8 cellular contexts compared by ENCODE assay signal in the genomic region with DNA sequence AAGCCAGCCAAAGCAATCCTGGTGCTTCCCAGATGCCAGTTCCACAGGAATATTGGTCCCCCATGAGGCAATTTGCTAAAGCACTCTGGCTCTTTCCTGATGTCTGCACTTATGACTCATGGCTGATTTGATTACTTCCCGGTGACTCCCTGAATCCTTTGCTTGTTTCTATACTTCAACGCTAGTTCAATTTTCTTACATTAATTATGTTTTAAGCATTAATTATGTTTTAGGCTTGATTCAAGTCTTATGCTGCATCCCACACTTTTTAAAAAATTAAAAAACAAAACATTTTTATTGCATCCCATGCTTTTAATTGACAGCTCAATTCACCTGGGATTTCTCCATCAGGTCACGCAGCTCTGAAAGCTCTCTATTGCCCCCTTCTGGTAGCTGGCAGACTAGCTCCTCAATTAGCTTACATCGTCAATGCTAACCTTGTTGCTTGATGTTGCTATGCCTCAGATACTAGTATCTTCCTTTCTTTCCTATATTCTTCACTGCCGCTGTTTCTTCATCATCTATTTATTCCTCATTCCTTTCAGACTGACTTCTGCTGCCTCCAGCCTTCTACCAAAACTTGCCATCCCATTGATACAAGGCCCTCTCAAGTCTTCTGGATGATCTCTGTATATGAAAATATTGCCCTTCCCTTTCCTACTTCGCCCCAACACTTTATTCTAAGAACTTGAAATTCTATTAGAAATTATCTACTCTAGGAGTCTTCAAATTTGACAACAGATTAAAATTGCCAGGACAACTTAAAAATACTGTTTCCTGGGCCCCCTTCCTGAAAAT. TPM values are rescaled to one million over a fixed set of nuclear protein-coding genes. Genes with fewer than 3 reads are reported as not detected.
A peak's percentile ranks its signal among the peaks of the same experiment; 100 is the strongest.
DNase-seq lines count a peak whose midpoint lies in the region; ATAC-seq, FAIRE-seq and TF ChIP-seq lines count a peak whose summit lies in the region.

No MANE protein-coding gene starts in this region.

- H3K9me3 Mint-ChIP-seq in activated T-helper 2 cell treated with anti-CD3 and anti-CD28 coated beads, Interferon-gamma antibody, Interleukin-2, Interleukin-4, amounts not matched to agents 10 μg/mL and 5 μg/mL and 100 μg/mL, durations not matched to agents 14 hours and 24 hours and 36 hours = no peaks in the 10 kb centered on the region

- 19 to 21% methylated on average over 6 of the region's 6 CpGs for WGBS in pancreas, 2 donors

- no peaks in the 10 kb centered on the region; the same call in 1 of the 2 replicates for H3K27me3 ChIP-seq in Panc1 (ENCODE audit: control insufficient read depth, insufficient read depth, low read length)
- no peaks in the 10 kb centered on the region for H3K27me3 ChIP-seq in pancreas

- DNase-seq in COLO668 (lab: John Stamatoyannopoulos, UW; ENCODE audit: unreplicated experiment) = peak; percentile 71
- DNase-seq in Jurkat, Clone E6-1 (ENCODE audit: low read depth, low spot score) = peak; percentile 87
- DNase-seq in Panc1 (ENCODE audit: low read depth, low spot score) = peak; percentile 55
- peak; percentile 44 for DNase-seq in activated T-helper 2 cell treated with anti-CD3 and anti-CD28 coated beads, Interferon-gamma antibody, Interleukin-2, Interleukin-4, amounts not matched to agents 10 μg/mL and 5 μg/mL and 100 μg/mL, durations not matched to agents 14 hours and 24 hours and 36 hours (ENCODE audit: low spot score)
- DNase-seq in foreskin melanocyte = peak; percentile 51
- DNase-seq in pancreas = peak in 4 of 6 donors; percentile 40 to 74 (median 42)
- DNase-seq in ureter (ENCODE audit: low spot score) = peak; percentile 66

- TF ChIP-seq CTCF in Panc1 (IDR thresholded peaks at IDR 0.05) (peak; percentile 85), pancreas (IDR thresholded peaks at IDR 0.05) (peak; percentile 83 to 93 (median 90))

- H3K27ac ChIP-seq in Panc1 (ENCODE audit: low read length) (no peak overlapping the region), pancreas (no peak overlapping the region)

- H3K27ac Mint-ChIP-seq in activated T-helper 2 cell treated with anti-CD3 and anti-CD28 coated beads, Interferon-gamma antibody, Interleukin-2, Interleukin-4, amounts not matched to agents 10 μg/mL and 5 μg/mL and 100 μg/mL, durations not matched to agents 14 hours and 24 hours and 36 hours = no peak overlapping the region

- H3K4me3 ChIP-seq in Jurkat, Clone E6-1 (ENCODE audit: low read length) = no peak overlapping the region
- no peak overlapping the region for H3K4me3 ChIP-seq in Panc1 (ENCODE audit: low read depth in 2 of 2, low read length in 2 of 2)
- H3K4me3 ChIP-seq in pancreas = no peak overlapping the region

- intact Hi-C loops in Panc1 (cut with micrococcal nuclease; ENCODE audit: unreplicated experiment) = loop anchor here (1.0 kb wide), 1 partner anchor 32 kb away; a partner anchor contains a TSS
- intact Hi-C loops in activated T-helper 2 cell treated with anti-CD3 and anti-CD28 coated beads, Interferon-gamma antibody, Interleukin-2, Interleukin-4, amounts not matched to agents 10 μg/mL and 5 μg/mL and 100 μg/mL, durations not matched to agents 14 hours and 24 hours and 36 hours (cut with micrococcal nuclease) = loop anchor here (1.0 to 10.0 kb wide), 4 partner anchors 9 to 185 kb away; no protein-coding TSS in a partner anchor
- intact Hi-C loops in pancreas (cut with DNase I) = no loop called here

- no peaks in the 10 kb centered on the region for H3K4me1 ChIP-seq in Panc1 (ENCODE audit: control insufficient read depth, insufficient read depth, low read length)
- H3K4me1 ChIP-seq in pancreas = no peaks in the 10 kb centered on the region

- H3K36me3 ChIP-seq in Panc1 (ENCODE audit: control insufficient read depth, insufficient read depth, low read length) (no peaks in the 10 kb centered on the region), pancreas (no peaks in the 10 kb centered on the region)

- BruUV-seq in Panc1 (replicated peaks; lab: Mats Ljungman, UMichigan) = no TSS peak

- FAIRE-seq in pancreas (lab: Jason Lieb, UNC) = peak; percentile 83

- H3K4me1 Mint-ChIP-seq in activated T-helper 2 cell treated with anti-CD3 and anti-CD28 coated beads, Interferon-gamma antibody, Interleukin-2, Interleukin-4, amounts not matched to agents 10 μg/mL and 5 μg/mL and 100 μg/mL, durations not matched to agents 14 hours and 24 hours and 36 hours (ENCODE audit: low read depth) = peaks cover 11% of the 10 kb centered on the region

- H3K36me3 Mint-ChIP-seq in activated T-helper 2 cell treated with anti-CD3 and anti-CD28 coated beads, Interferon-gamma antibody, Interleukin-2, Interleukin-4, amounts not matched to agents 10 μg/mL and 5 μg/mL and 100 μg/mL, durations not matched to agents 14 hours and 24 hours and 36 hours (ENCODE audit: low read depth) = no peaks in the 10 kb centered on the region

- POLR2A ChIA-PET in Panc1 (lab: Charles Lee) = no interaction called here

- no peak overlapping the region for H3K4me3 Mint-ChIP-seq in activated T-helper 2 cell treated with anti-CD3 and anti-CD28 coated beads, Interferon-gamma antibody, Interleukin-2, Interleukin-4, amounts not matched to agents 10 μg/mL and 5 μg/mL and 100 μg/mL, durations not matched to agents 14 hours and 24 hours and 36 hours (ENCODE audit: low read depth)

- no peaks in the 10 kb centered on the region for H3K9me3 ChIP-seq in Panc1 (ENCODE audit: control insufficient read depth, insufficient read depth, low read depth, low read length)
- no peaks in the 10 kb centered on the region for H3K9me3 ChIP-seq in pancreas

- CTCF ChIA-PET in Panc1 (lab: Charles Lee) = interaction anchor here (0.7 to 1.1 kb wide), 2 partner anchors 32 to 932 kb away, joined by 4 to 7 read pairs; a partner anchor contains a TSS

- in situ Hi-C loops in Panc1 (cut with HindIII; ENCODE audit: low pct_unique_long_range_greater_than_20kb, low sequenced_read_pairs) = no loop called here

- ATAC-seq in GM19463 (IDR thresholded peaks at IDR 0.05; ENCODE audit: unreplicated experiment) (peak; percentile 59), Panc1 (peak; percentile 77; the same call in 1 of the 2 replicates), pancreas (peak; percentile 77 to 98 (median 97))

- H3K27me3 Mint-ChIP-seq in activated T-helper 2 cell treated with anti-CD3 and anti-CD28 coated beads, Interferon-gamma antibody, Interleukin-2, Interleukin-4, amounts not matched to agents 10 μg/mL and 5 μg/mL and 100 μg/mL, durations not matched to agents 14 hours and 24 hours and 36 hours (ENCODE audit: low read depth) = peaks cover 10% of the 10 kb centered on the region

RNA-seq across cellular contexts. Expression of a gene that starts 32.0 kb away (rescaled TPM):
- polyA plus RNA-seq in Jurkat, Clone E6-1 (2012; ENCODE audit: insufficient read depth, insufficient read length) = 10.1 TPM
- total RNA-seq in Panc1 (2021; ENCODE audit: unreplicated experiment) (not detected), pancreas (under 1 TPM in 2 of 6 donors, not detected in 4; 0.22 to 0.41 TPM), ureter (not detected)
- polyA plus RNA-seq in Panc1 (2012; ENCODE audit: insufficient read length) = not detected
- total RNA-seq in activated T-helper 2 cell treated with anti-CD3 and anti-CD28 coated beads, Interferon-gamma antibody, Interleukin-2, Interleukin-4, amounts not matched to agents 10 μg/mL and 5 μg/mL and 100 μg/mL, durations not matched to agents 14 hours and 24 hours and 36 hours = not detected in 2 replicates
- under 1 TPM; 0.28 to 0.30 TPM for polyA plus RNA-seq in pancreas

RNA-seq across cellular contexts. Expression of a gene that starts 45.9 kb away (rescaled TPM):
- polyA plus RNA-seq in Jurkat, Clone E6-1 (2012; ENCODE audit: insufficient read depth, insufficient read length) = 9.2 TPM
- 9.3 TPM for total RNA-seq in Panc1 (2021; ENCODE audit: unreplicated experiment)
- polyA plus RNA-seq in Panc1 (2012; ENCODE audit: insufficient read length) = 1.6 TPM
- 18.0 and 20.7 TPM in 2 replicates for total RNA-seq in activated T-helper 2 cell treated with anti-CD3 and anti-CD28 coated beads, Interferon-gamma antibody, Interleukin-2, Interleukin-4, amounts not matched to agents 10 μg/mL and 5 μg/mL and 100 μg/mL, durations not matched to agents 14 hours and 24 hours and 36 hours
- total RNA-seq in pancreas = 1 to 10 TPM in 5 of 6 donors, under 1 TPM in 1; 0.92 to 2.8 (median 2.4) TPM
- polyA plus RNA-seq in pancreas = 1 to 10 TPM; 1.1 to 1.7 TPM
- 11.5 TPM for total RNA-seq in ureter

Comparison
In these comparisons a context has a peak if more than half of its experiments do, and no peak if none do; other contexts are left out.
1. intact Hi-C loops: an anchor here in Panc1 (1.0 kb wide) and activated T-helper 2 cell treated with anti-CD3 and anti-CD28 coated beads, Interferon-gamma antibody, Interleukin-2, Interleukin-4, amounts not matched to agents 10 μg/mL and 5 μg/mL and 100 μg/mL, durations not matched to agents 14 hours and 24 hours and 36 hours (1.0 to 10.0 kb wide); none called in pancreas.